Comparison of ENCODE assay signal across 1 cellular context in the genomic region with DNA sequence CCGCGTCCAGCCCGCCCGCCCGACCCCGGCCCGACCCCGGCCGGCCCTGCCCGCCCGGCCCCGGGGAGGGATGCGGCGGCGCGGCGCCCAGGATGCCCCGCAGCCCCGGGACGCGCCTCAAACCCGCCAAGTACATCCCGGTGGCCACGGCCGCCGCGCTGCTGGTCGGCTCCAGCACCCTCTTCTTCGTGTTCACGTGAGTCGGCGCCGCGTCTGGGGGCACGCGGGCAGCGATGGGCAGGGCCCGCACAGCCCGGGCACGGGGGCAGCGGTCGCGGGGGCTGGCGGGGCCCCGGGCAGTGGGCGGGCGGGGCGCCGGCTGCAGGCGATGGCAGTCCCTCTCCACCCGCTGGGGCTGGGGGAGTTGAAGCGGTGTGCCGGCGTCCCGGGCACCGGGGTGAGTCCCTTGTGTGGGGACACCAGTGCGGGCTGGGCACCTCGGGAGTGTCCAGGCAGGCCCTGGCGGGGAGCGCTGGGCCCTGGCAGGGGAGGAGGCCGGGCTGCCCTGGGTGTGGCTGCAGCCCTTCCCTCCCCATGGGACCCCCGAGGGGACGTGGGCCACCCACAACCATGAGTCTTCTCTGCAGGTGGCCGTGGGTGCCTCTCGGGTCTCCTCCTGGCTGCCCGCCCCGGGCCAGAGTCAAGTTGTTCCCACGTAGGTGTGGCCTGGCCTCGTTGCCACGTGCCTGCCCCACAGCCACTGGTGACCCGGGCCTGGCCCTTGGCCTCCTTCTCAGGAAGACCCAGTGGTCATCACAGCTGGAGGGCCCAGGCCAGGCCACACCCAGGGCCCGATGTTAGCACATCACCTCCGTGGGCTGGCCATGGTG.
TF ChIP-seq lines count a peak whose summit lies in the region.

No MANE protein-coding gene starts in this region.

TF ChIP-seq in GM12878, 131 proteins besides CTCF, POLR2A, EP300 and RAD21:
- TF ChIP-seq, protein P1, sequence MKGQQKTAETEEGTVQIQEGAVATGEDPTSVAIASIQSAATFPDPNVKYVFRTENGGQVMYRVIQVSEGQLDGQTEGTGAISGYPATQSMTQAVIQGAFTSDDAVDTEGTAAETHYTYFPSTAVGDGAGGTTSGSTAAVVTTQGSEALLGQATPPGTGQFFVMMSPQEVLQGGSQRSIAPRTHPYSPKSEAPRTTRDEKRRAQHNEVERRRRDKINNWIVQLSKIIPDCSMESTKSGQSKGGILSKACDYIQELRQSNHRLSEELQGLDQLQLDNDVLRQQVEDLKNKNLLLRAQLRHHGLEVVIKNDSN (IDR thresholded peaks at IDR 0.05; ENCODE audit: borderline replicate concordance, extremely low read length, insufficient read depth, low read depth, low read length) = peak; percentile 32
- TF ChIP-seq BHLHE40 (IDR thresholded peaks at IDR 0.05; ENCODE audit: borderline replicate concordance in 1 of 2, low read depth in 2 of 2, low read length in 1 of 2) = peak; percentile 21 to 74; a peak in 3 of 4 replicates
- 0 out of 2 replicates have a peak, but pooled peaks have one; percentile 28 for TF ChIP-seq GATAD2B (conservative IDR thresholded peaks at IDR 0.05; ENCODE audit: low read depth)
- TF ChIP-seq MYB (IDR thresholded peaks at IDR 0.05; ENCODE audit: borderline replicate concordance, low read depth, low read length) = no peak
